8 cellular contexts compared by ENCODE assay signal in genomic region chr18:9707381-9708056, GRCh38. TPM values are rescaled to one million over a fixed set of nuclear protein-coding genes. Genes with fewer than 3 reads are reported as not detected.
A peak's percentile ranks its signal among the peaks of the same experiment; 100 is the strongest.
DNase-seq lines count a peak whose midpoint lies in the region; ATAC-seq and TF ChIP-seq lines count a peak whose summit lies in the region.

No MANE protein-coding gene starts in this region.

- ATAC-seq in HG03378 (IDR thresholded peaks at IDR 0.05; ENCODE audit: unreplicated experiment) (no peak), GM21786 (IDR thresholded peaks at IDR 0.05; ENCODE audit: unreplicated experiment) (no peak)

- H3K27me3 ChIP-seq in MG63 (no peaks in the 10 kb centered on the region), dorsolateral prefrontal cortex (no peaks in the 10 kb centered on the region), muscle layer of colon (ENCODE audit: control insufficient read depth in 1 of 2, insufficient read depth in 2 of 2, low read length in 2 of 2) (no peaks in the 10 kb centered on the region)

- H3K4me1 ChIP-seq in muscle layer of colon (ENCODE audit: insufficient read depth, low read length), result peaks cover 31% of the 10 kb centered on the region

- H3K4me3 ChIP-seq in MG63 (peak overlapping the region; percentile 41), dorsolateral prefrontal cortex (peak overlapping the region; percentile 24 to 86 (median 78)), muscle layer of colon (ENCODE audit: low read depth in 1 of 2, low read length in 2 of 2) (peak overlapping the region; percentile 51 to 71)

- H3K9me3 ChIP-seq in MG63 (no peaks in the 10 kb centered on the region), muscle layer of colon (ENCODE audit: low read length) (no peaks in the 10 kb centered on the region)

- DNase-seq in D341Med (ENCODE audit: low spot score) (peak; percentile 36), MG63 (no peak), dorsolateral prefrontal cortex (peak in 1 of 10 donors; percentile 15), NAMALWA (ENCODE audit: low spot score) (no peak), OCI-M2 (lab: John Stamatoyannopoulos, UW; ENCODE audit: unreplicated experiment) (no peak)

- H3K27ac ChIP-seq in dorsolateral prefrontal cortex (peak overlapping the region; percentile 43 to 97 (median 89)), muscle layer of colon (ENCODE audit: low read depth, low read length) (peak overlapping the region; percentile 92)

- intact Hi-C loops in dorsolateral prefrontal cortex (cut with DNase I), result loop anchor here (2.0 to 10.0 kb wide), 5 partner anchors 63 to 817 kb away; partner anchors contain the start of genes VAPA (in 2 of the 2), NAPG (in 1 of the 2) and PPP4R1 (in 1 of the 2)

- H3K9ac ChIP-seq in muscle layer of colon (ENCODE audit: low read length), result peak overlapping the region; percentile 41

- H3K36me3 ChIP-seq in MG63 (no peaks in the 10 kb centered on the region), muscle layer of colon (ENCODE audit: insufficient read depth, low read length) (no peaks in the 10 kb centered on the region)

- peak in 1 of 56 donors; percentile 4 for TF ChIP-seq CTCF in dorsolateral prefrontal cortex (IDR thresholded peaks at IDR 0.05 in 54 of 56, conservative IDR thresholded peaks at IDR 0.05 in 2 of 56; ENCODE audit: low read depth in 1 of 56, partially characterized antibody in 56 of 56)

RNA-seq across cellular contexts. Expression of gene RAB31, which starts 0.6 kb away (rescaled TPM):
- total RNA-seq in MG63 (2014; rRNA removed; shearing (Covaris generic); ENCODE audit: low replicate concordance), result 16.7 and 19.5 TPM in 2 replicates
- 100 to 1,000 TPM in 41 of 120 experiments, 10 to 100 TPM in 79; 48.3 to 273 (median 87.7) TPM for total RNA-seq in dorsolateral prefrontal cortex
